Comparison of ENCODE assay signal across 8 cellular contexts in genomic region chr20:478949-479429, GRCh38. TPM values are rescaled to one million over a fixed set of nuclear protein-coding genes. Genes with fewer than 3 reads are reported as not detected.
DNase-seq lines count a peak whose midpoint lies in the region; ATAC-seq and TF ChIP-seq lines count a peak whose summit lies in the region.

No MANE protein-coding gene starts in this region.

- peaks cover 1% of the 10 kb centered on the region for H3K36me3 ChIP-seq in kidney epithelial cell (ENCODE audit: control insufficient read depth, insufficient read depth, low read length)

- intact Hi-C loops in activated CD4-positive, alpha-beta memory T cell treated with anti-CD3 and anti-CD28 coated beads for 36 hours (cut with micrococcal nuclease), result loop anchor here (1.0 to 2.0 kb wide), 3 partner anchors 46 to 125 kb away; no protein-coding TSS in a partner anchor
- intact Hi-C loops in MCF 10A (cut with micrococcal nuclease), result loop anchor here (1.0 kb wide), 1 partner anchor 125 kb away; no protein-coding TSS in a partner anchor

- H3K36me3 Mint-ChIP-seq in activated CD4-positive, alpha-beta memory T cell treated with anti-CD3 and anti-CD28 coated beads, Interleukin-2, amount 10 ng/mL, durations not matched to agents 7 days and 5 days (ENCODE audit: low read depth), result peaks cover 52% of the 10 kb centered on the region
- H3K36me3 Mint-ChIP-seq in activated CD4-positive, alpha-beta memory T cell treated with anti-CD3 and anti-CD28 coated beads for 36 hours, result peaks cover 11% of the 10 kb centered on the region
- H3K36me3 Mint-ChIP-seq in MCF 10A (ENCODE audit: insufficient read depth, unreplicated experiment), result peaks cover 91% of the 10 kb centered on the region

- no peak overlapping the region for H3K4me3 Mint-ChIP-seq in activated CD4-positive, alpha-beta memory T cell treated with anti-CD3 and anti-CD28 coated beads, Interleukin-2, amount 10 ng/mL, durations not matched to agents 7 days and 5 days
- no peak overlapping the region for H3K4me3 Mint-ChIP-seq in activated CD4-positive, alpha-beta memory T cell treated with anti-CD3 and anti-CD28 coated beads for 36 hours
- H3K4me3 Mint-ChIP-seq in MCF 10A (ENCODE audit: unreplicated experiment), result no peak overlapping the region

- H3K9me3 Mint-ChIP-seq in activated CD4-positive, alpha-beta memory T cell treated with anti-CD3 and anti-CD28 coated beads, Interleukin-2, amount 10 ng/mL, durations not matched to agents 7 days and 5 days, result no peaks in the 10 kb centered on the region
- H3K9me3 Mint-ChIP-seq in activated CD4-positive, alpha-beta memory T cell treated with anti-CD3 and anti-CD28 coated beads for 36 hours, result no peaks in the 10 kb centered on the region
- H3K9me3 Mint-ChIP-seq in MCF 10A (ENCODE audit: unreplicated experiment), result no peaks in the 10 kb centered on the region

- no peaks in the 10 kb centered on the region for H3K27me3 ChIP-seq in kidney epithelial cell (ENCODE audit: control insufficient read depth, insufficient read depth, low read length)

- H3K27ac Mint-ChIP-seq in activated CD4-positive, alpha-beta memory T cell treated with anti-CD3 and anti-CD28 coated beads, Interleukin-2, amount 10 ng/mL, durations not matched to agents 7 days and 5 days, result peak overlapping the region; percentile 36
- H3K27ac Mint-ChIP-seq in activated CD4-positive, alpha-beta memory T cell treated with anti-CD3 and anti-CD28 coated beads for 36 hours, result no peak overlapping the region
- H3K27ac Mint-ChIP-seq in MCF 10A (ENCODE audit: low read depth, unreplicated experiment), result no peak overlapping the region

- H3K4me1 Mint-ChIP-seq in activated CD4-positive, alpha-beta memory T cell treated with anti-CD3 and anti-CD28 coated beads, Interleukin-2, amount 10 ng/mL, durations not matched to agents 7 days and 5 days, result peaks cover 16% of the 10 kb centered on the region
- H3K4me1 Mint-ChIP-seq in activated CD4-positive, alpha-beta memory T cell treated with anti-CD3 and anti-CD28 coated beads for 36 hours (ENCODE audit: low read depth), result peaks cover 12% of the 10 kb centered on the region
- H3K4me1 Mint-ChIP-seq in MCF 10A (ENCODE audit: insufficient read depth, unreplicated experiment), result peaks cover 11% of the 10 kb centered on the region

- in situ Hi-C loops in KBM-7 (cut with MboI; ENCODE audit: low pct_unique_long_range_greater_than_20kb, low sequenced_read_pairs), result no loop called here

- no TSS peak for BruUV-seq in MCF 10A (replicated peaks; lab: Mats Ljungman, UMichigan)

- TF ChIP-seq CTCF in MCF 10A (IDR thresholded peaks at IDR 0.05; ENCODE audit: unreplicated experiment), result peak; percentile 51
- peak; percentile 53 for TF ChIP-seq CTCF in kidney epithelial cell (IDR thresholded peaks at IDR 0.05; ENCODE audit: insufficient read depth, low read length, poor library complexity, severe bottlenecking)

- H3K4me3 ChIP-seq in kidney epithelial cell (ENCODE audit: low read depth, low read length), result no peak overlapping the region

- CTCF ChIA-PET in activated CD4-positive, alpha-beta memory T cell treated with anti-CD3 and anti-CD28 coated beads, Interleukin-2, amount 10 ng/mL, durations not matched to agents 7 days and 5 days (lab: Charles Lee), result interaction anchor here (0.6 to 5.9 kb wide), 11 partner anchors 10 to 167 kb away, joined by 3 to 46 read pairs (median 4); partner anchors contain the start of gene TBC1D20
- CTCF ChIA-PET in activated CD4-positive, alpha-beta memory T cell treated with anti-CD3 and anti-CD28 coated beads for 36 hours (lab: Charles Lee), result interaction anchor here (0.9 to 5.3 kb wide), 11 partner anchors 10 to 127 kb away, joined by 3 to 58 read pairs (median 5); partner anchors contain the start of gene TRIB3
- CTCF ChIA-PET in MCF 10A (lab: Yijun Ruan, JAX), result interaction anchor here (0.6 to 5.2 kb wide), 22 partner anchors 9 to 477 kb away, joined by 3 to 46 read pairs (median 4); no protein-coding TSS in a partner anchor

- H3K27me3 Mint-ChIP-seq in activated CD4-positive, alpha-beta memory T cell treated with anti-CD3 and anti-CD28 coated beads, Interleukin-2, amount 10 ng/mL, durations not matched to agents 7 days and 5 days, result no peaks in the 10 kb centered on the region
- no peaks in the 10 kb centered on the region for H3K27me3 Mint-ChIP-seq in activated CD4-positive, alpha-beta memory T cell treated with anti-CD3 and anti-CD28 coated beads for 36 hours
- H3K27me3 Mint-ChIP-seq in MCF 10A (ENCODE audit: insufficient read depth, unreplicated experiment), result no peaks in the 10 kb centered on the region

- peak; percentile 22 for DNase-seq in activated CD4-positive, alpha-beta memory T cell treated with anti-CD3 and anti-CD28 coated beads, Interleukin-2, amount 10 ng/mL, durations not matched to agents 7 days and 5 days
- no peak for DNase-seq in activated CD4-positive, alpha-beta memory T cell treated with anti-CD3 and anti-CD28 coated beads for 36 hours
- DNase-seq in KBM-7, result peak; percentile 88
- DNase-seq in NOMO-1 treated with dmso at 0.1 percent for 144 hours (lab: John Stamatoyannopoulos, UW; ENCODE audit: unreplicated experiment), result peak; percentile 7
- DNase-seq in MCF 10A (ENCODE audit: unreplicated experiment), result peak; percentile 71
- peak; percentile 25 for DNase-seq in kidney epithelial cell (ENCODE audit: low read depth)
- DNase-seq in superior temporal gyrus (ENCODE audit: extremely low spot score), result peak; percentile 87

- ATAC-seq in HG02763 (IDR thresholded peaks at IDR 0.05; ENCODE audit: unreplicated experiment), result no peak

- POLR2A ChIA-PET in activated CD4-positive, alpha-beta memory T cell treated with anti-CD3 and anti-CD28 coated beads, Interleukin-2, amount 10 ng/mL, durations not matched to agents 7 days and 5 days (lab: Charles Lee), result no interaction called here
- POLR2A ChIA-PET in activated CD4-positive, alpha-beta memory T cell treated with anti-CD3 and anti-CD28 coated beads for 36 hours (lab: Charles Lee), result no interaction called here
- POLR2A ChIA-PET in MCF 10A (lab: Yijun Ruan, JAX), result interaction anchor here (0.7 to 1.6 kb wide), 4 partner anchors 17 to 107 kb away, joined by 3 to 4 read pairs (median 4); partner anchors contain the start of gene TBC1D20

RNA-seq across cellular contexts. Expression of gene TBC1D20, which starts 16.7 kb away (rescaled TPM):
- 10 to 100 TPM; 27.0 to 28.1 TPM for total RNA-seq in activated CD4-positive, alpha-beta memory T cell treated with anti-CD3 and anti-CD28 coated beads, Interleukin-2, amount 10 ng/mL, durations not matched to agents 7 days and 5 days
- total RNA-seq in activated CD4-positive, alpha-beta memory T cell treated with anti-CD3 and anti-CD28 coated beads for 36 hours, result 10 to 100 TPM; 18.8 to 20.4 TPM
- total RNA-seq in MCF 10A (2022) (32.5 and 36.0 TPM in 2 replicates), kidney epithelial cell (38.5 and 40.7 TPM in 2 replicates)
